In the genomic region with DNA sequence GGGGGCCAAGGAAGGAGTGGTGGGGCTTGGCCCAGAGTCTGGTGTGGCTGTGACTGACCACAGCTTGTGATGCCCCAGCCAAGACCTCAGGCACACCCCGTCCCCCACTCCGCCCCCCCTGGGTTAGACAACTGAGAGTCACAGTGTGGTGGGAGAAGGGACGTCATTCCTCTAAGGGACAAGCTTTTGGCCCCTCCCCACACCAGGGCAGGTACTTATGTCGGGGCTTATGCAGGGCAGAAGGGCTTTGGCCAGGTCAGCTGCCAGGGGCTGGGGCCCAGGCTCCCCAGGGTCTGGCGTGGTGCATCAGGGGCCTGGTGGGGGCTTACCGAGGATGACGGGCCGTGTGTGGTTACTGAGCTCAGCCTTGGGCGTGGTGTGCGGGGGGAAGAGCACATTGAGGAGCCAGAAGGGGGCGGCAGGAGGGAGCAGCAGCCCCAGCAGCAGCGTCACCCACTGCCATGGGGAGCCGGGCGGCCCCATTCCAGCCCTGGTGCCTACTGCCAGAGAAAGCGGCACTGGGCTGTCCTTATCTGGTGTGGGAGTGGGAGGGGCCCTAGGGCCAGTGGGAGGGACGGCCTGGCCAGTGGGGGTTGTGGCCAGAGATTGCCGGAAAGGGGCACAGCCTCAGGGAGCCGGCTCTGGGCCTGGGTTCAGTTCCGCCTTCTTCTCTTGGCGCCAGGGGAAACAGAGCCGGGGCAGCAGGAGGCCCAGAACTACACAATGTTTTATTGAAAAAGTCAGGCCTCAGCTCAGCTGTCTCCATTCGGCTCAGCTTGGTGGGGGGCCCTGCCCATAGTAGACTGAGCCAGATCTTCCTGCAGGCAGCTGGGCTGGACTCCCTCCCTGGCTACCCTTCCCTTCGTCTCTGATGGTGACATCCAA, we compare ENCODE assay signal across 11 cellular contexts. TPM values are rescaled to one million over a fixed set of nuclear protein-coding genes. Genes with fewer than 3 reads are reported as not detected.
DNase-seq lines count a peak whose midpoint lies in the region; ATAC-seq and TF ChIP-seq lines count a peak whose summit lies in the region.
"Had no signal": no experiment of that assay in that cellular context is flagged by ENCODE, and none has a peak within 500 bp of the region (broad histone marks: within the 10 kb centered on the region; RNA-seq: fewer than 3 reads in every experiment).

A gene with protein sequence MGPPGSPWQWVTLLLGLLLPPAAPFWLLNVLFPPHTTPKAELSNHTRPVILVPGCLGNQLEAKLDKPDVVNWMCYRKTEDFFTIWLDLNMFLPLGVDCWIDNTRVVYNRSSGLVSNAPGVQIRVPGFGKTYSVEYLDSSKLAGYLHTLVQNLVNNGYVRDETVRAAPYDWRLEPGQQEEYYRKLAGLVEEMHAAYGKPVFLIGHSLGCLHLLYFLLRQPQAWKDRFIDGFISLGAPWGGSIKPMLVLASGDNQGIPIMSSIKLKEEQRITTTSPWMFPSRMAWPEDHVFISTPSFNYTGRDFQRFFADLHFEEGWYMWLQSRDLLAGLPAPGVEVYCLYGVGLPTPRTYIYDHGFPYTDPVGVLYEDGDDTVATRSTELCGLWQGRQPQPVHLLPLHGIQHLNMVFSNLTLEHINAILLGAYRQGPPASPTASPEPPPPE (minus strand): TSS at position 502 of the 885 bp plus-strand sequence. CDS start 19 bp downstream, at position 483.

- no peak for TF ChIP-seq POLR2A in GM18505 (IDR thresholded peaks at IDR 0.05; ENCODE audit: borderline replicate concordance, extremely low read depth, insufficient read depth, insufficient read length)

- H3K27ac ChIP-seq in adipose tissue (ENCODE audit: low read depth, low read length) (no peak within 1 kb of the TSS), heart right ventricle (peak within 1 kb of the TSS; percentile 28 to 83 (median 72))

- ATAC-seq in heart right ventricle, result peak; percentile 43 to 62 (median 56)
- ATAC-seq in GM18505 (IDR thresholded peaks at IDR 0.05; ENCODE audit: unreplicated experiment), result no peak
- ATAC-seq in GM19467 (IDR thresholded peaks at IDR 0.05; ENCODE audit: unreplicated experiment), result no peak
- no peak for ATAC-seq in HG02763 (IDR thresholded peaks at IDR 0.05; ENCODE audit: unreplicated experiment)
- ATAC-seq: body of pancreas had no signal

- H3K4me1 ChIP-seq in heart right ventricle, result peaks cover 15 to 76% (median 45%) of the 10 kb centered on the region in 9 donors

- WGBS in adipose tissue, 3 donors, result 58 to 67% (median 59%) methylated on average over 21 to 23 of the region's 23 CpGs
- WGBS in heart right ventricle, 2 donors, result 57 to 61% methylated on average over 23 of the region's 23 CpGs

- peak; percentile 10 for DNase-seq in GM06990 (ENCODE audit: extremely low read depth, insufficient read length)
- DNase-seq in heart right ventricle, result peak; percentile 62 to 72
- peak; percentile 92 for DNase-seq in posterior vena cava (ENCODE audit: low spot score)
- DNase-seq in HuH-7.5 (ENCODE audit: low spot score), result no peak
- DNase-seq: body of pancreas, NCI-H510A treated with DMSO at 0.1 percent for 48 hours had no signal

- intact Hi-C loops in heart right ventricle (cut with DNase I), result loop anchor here in 1 of 10 donors (10.0 kb wide), 1 partner anchor 399 kb away; no protein-coding TSS in a partner anchor
- intact Hi-C loops in posterior vena cava (cut with DNase I), result no loop called here

- H3K36me3 ChIP-seq in GM06990 (ENCODE audit: control insufficient read depth, insufficient read depth, low read length) (peaks cover 48% of the 10 kb centered on the region), heart right ventricle (peaks cover 0 to 100% (median 73%) of the 10 kb centered on the region in 9 donors)

- H3K4me3 ChIP-seq in GM06990 (replicated peaks; ENCODE audit: low read depth, low read length) (no peak within 1 kb of the TSS), heart right ventricle (no peak within 1 kb of the TSS)
- H3K4me3 ChIP-seq: body of pancreas, skin epidermis had no signal

- no peaks in the 10 kb centered on the region for H3K27me3 ChIP-seq in GM06990 (replicated peaks; ENCODE audit: control insufficient read depth, insufficient read depth, low read length)
- H3K27me3 ChIP-seq in heart right ventricle, result no peaks in the 10 kb centered on the region
- H3K27me3 ChIP-seq: body of pancreas had no signal

- TF ChIP-seq CTCF in GM06990 (IDR thresholded peaks at IDR 0.05; ENCODE audit: insufficient read depth, low read length, poor library complexity, severe bottlenecking) (no peak), heart right ventricle (IDR thresholded peaks at IDR 0.05) (peak in 3 of 9 donors; percentile 5 to 21 (median 7))

- H3K9me3 ChIP-seq in heart right ventricle, result no peaks in the 10 kb centered on the region
- H3K9me3 ChIP-seq: body of pancreas had no signal

RNA-seq across cellular contexts. Expression of the gene that starts here (rescaled TPM):
- polyA plus RNA-seq in adipose tissue (10 to 100 TPM in 2 of 3 donors, 1 to 10 TPM in 1; 7.5 to 34.0 (median 18.5) TPM), heart right ventricle (10 to 100 TPM; 18.1 to 96.5 TPM)
- total RNA-seq in heart right ventricle (10 to 100 TPM; 14.4 to 24.6 (median 20.6) TPM), posterior vena cava (10 to 100 TPM; 19.2 to 29.8 TPM)

Comparison
In these comparisons a context has a peak if more than half of its experiments do, and no peak if none do; other contexts are left out.
1. ATAC-seq: peak in heart right ventricle (8 of 8); none in GM18505 (single experiment), GM19467 (single experiment) and HG02763 (single experiment).